Comparison of ENCODE assay signal across 16 cellular contexts in genomic region chr10:129541208-129541607, GRCh38.
A peak's percentile ranks its signal among the peaks of the same experiment; 100 is the strongest.
DNase-seq lines count a peak whose midpoint lies in the region; ATAC-seq and TF ChIP-seq lines count a peak whose summit lies in the region.
"Had no signal": no experiment of that assay in that cellular context is flagged by ENCODE, and none has a peak within 500 bp of the region (broad histone marks: within the 10 kb centered on the region; RNA-seq: fewer than 3 reads in every experiment).

No MANE protein-coding gene starts in this region.

- H3K4ac ChIP-seq in IMR-90 (ENCODE audit: low read depth, low read length), result no peak overlapping the region

- intact Hi-C loops in IMR-90 (cut with micrococcal nuclease), result no loop called here

- DNase-seq in IMR-90 (peak; percentile 36), choroid plexus epithelial cell (ENCODE audit: low read depth) (peak; percentile 86), nephron progenitor cell (peak; percentile 20), type B pancreatic cell (ENCODE audit: extremely low spot score, unreplicated experiment) (no peak), BE2C (no peak), NOMO-1 (lab: John Stamatoyannopoulos, UW; ENCODE audit: unreplicated experiment in 2 of 2) (no peak)
- DNase-seq: HCEC 1CT, NCI-H146, NCI-H2081 treated with DMSO at 0.1 percent for 48 hours, NCI-H345, NCI-H526 treated with DMSO at 0.1 percent for 48 hours, Peyer's patch, Right ventricle myocardium superior had no signal

- H2BK20ac ChIP-seq in IMR-90 (ENCODE audit: low read depth, low read length), result no peak overlapping the region

- peaks cover 17% of the 10 kb centered on the region for H3K9me3 Mint-ChIP-seq in nephron progenitor cell
- peaks cover 4% of the 10 kb centered on the region for H3K9me3 Mint-ChIP-seq in type B pancreatic cell

- H3K27ac Mint-ChIP-seq in nephron progenitor cell (peak overlapping the region; percentile 47), type B pancreatic cell (no peak overlapping the region)

- CTCF ChIA-PET in IMR-90 (lab: Yijun Ruan, JAX), result no interaction called here

- no peak overlapping the region for H3K56ac ChIP-seq in IMR-90 (ENCODE audit: extremely low read depth, insufficient read depth, low read length)

- no peak overlapping the region for H3K14ac ChIP-seq in IMR-90 (replicated peaks; ENCODE audit: low read depth, low read length)

- H3K4me3 Mint-ChIP-seq in nephron progenitor cell (no peak overlapping the region), type B pancreatic cell (peak overlapping the region; percentile 32)

- H3K27me3 ChIP-seq in IMR-90 (ENCODE audit: control insufficient read depth, insufficient read depth, low read length) (no peaks in the 10 kb centered on the region), BE2C (no peaks in the 10 kb centered on the region)
- H3K27me3 ChIP-seq: Peyer's patch had no signal

- no peak overlapping the region for H3K18ac ChIP-seq in IMR-90 (ENCODE audit: low read depth, low read length)

- no peaks in the 10 kb centered on the region for H3K9me1 ChIP-seq in IMR-90 (ENCODE audit: insufficient read depth, low read length)

- POLR2A ChIA-PET in IMR-90 (lab: Charles Lee; ENCODE audit: unreplicated experiment), result no interaction called here

- peaks cover 9% of the 10 kb centered on the region for H3K27me3 Mint-ChIP-seq in nephron progenitor cell (ENCODE audit: low read depth, poor library complexity)
- no peaks in the 10 kb centered on the region for H3K27me3 Mint-ChIP-seq in type B pancreatic cell

- H3K27ac ChIP-seq in IMR-90 (ENCODE audit: insufficient read depth, low read length), result no peak overlapping the region
- H3K27ac ChIP-seq: C4-2B, Peyer's patch had no signal

- BruUV-seq in IMR-90 (replicated peaks; lab: Mats Ljungman, UMichigan), result no TSS peak

- H3K4me3 ChIP-seq in IMR-90 (ENCODE audit: insufficient read depth, low read depth, low read length) (no peak overlapping the region), choroid plexus epithelial cell (ENCODE audit: low read depth, low read length) (no peak overlapping the region), BE2C (ENCODE audit: low read depth, low read length) (no peak overlapping the region)
- H3K4me3 ChIP-seq: Peyer's patch had no signal

- H4K91ac ChIP-seq in IMR-90 (ENCODE audit: insufficient read depth, low read depth, low read length), result no peak overlapping the region

- peaks cover 55% of the 10 kb centered on the region for H3K36me3 Mint-ChIP-seq in nephron progenitor cell (ENCODE audit: low read depth)
- H3K36me3 Mint-ChIP-seq in type B pancreatic cell, result peaks cover 19% of the 10 kb centered on the region

- no peak overlapping the region for H2BK5ac ChIP-seq in IMR-90 (ENCODE audit: low read depth, low read length, poor library complexity, severe bottlenecking)

- TF ChIP-seq POLR2A in IMR-90 (IDR thresholded peaks at IDR 0.05; ENCODE audit: low read depth, low read length), result no peak

- peaks cover 1% of the 10 kb centered on the region; the same call in 1 of the 2 replicates for H3K36me3 ChIP-seq in IMR-90 (ENCODE audit: control insufficient read depth, insufficient read depth, low read length)
- H3K36me3 ChIP-seq in BE2C, result no peaks in the 10 kb centered on the region

- H4K5ac ChIP-seq in IMR-90 (ENCODE audit: low read depth, low read length), result no peak overlapping the region

- H3K9ac ChIP-seq in IMR-90 (ENCODE audit: low read depth, low read length), result no peak overlapping the region

- no CpG with 5 or more reads among the region's 9 CpGs for WGBS in IMR-90 (ENCODE audit: extremely low coverage in 2 of 2, insufficient read length in 1 of 2), 2 experiments

- no peak overlapping the region for H2BK15ac ChIP-seq in IMR-90 (ENCODE audit: low read depth, low read length)

- H3K23ac ChIP-seq in IMR-90 (ENCODE audit: low read depth, low read length), result no peak overlapping the region

- peak; percentile 51 for ATAC-seq in IMR-90 (ENCODE audit: low read depth)
- no peak for ATAC-seq in HG03571 (IDR thresholded peaks at IDR 0.05; ENCODE audit: unreplicated experiment)
- ATAC-seq: SK-N-SH treated with all-trans-retinoic acid at 6 μM for 48 hours had no signal

- H4K20me1 ChIP-seq in IMR-90 (ENCODE audit: insufficient read depth, low read length), result no peaks in the 10 kb centered on the region

- no peak overlapping the region for H2BK120ac ChIP-seq in IMR-90 (ENCODE audit: low read depth, low read length)

- H3K79me1 ChIP-seq in IMR-90 (ENCODE audit: low read depth in 1 of 2, low read length in 2 of 2), result no peaks in the 10 kb centered on the region

- in situ Hi-C loops in IMR-90 (cut with MboI; ENCODE audit: low sequenced_read_pairs), result no loop called here

- no peak overlapping the region for H3K4me2 ChIP-seq in IMR-90 (ENCODE audit: low read depth, low read length)

- no peak overlapping the region for H2AK9ac ChIP-seq in IMR-90 (replicated peaks; ENCODE audit: low read depth, low read length, poor library complexity)

- H4K8ac ChIP-seq in IMR-90 (ENCODE audit: low read depth in 2 of 2, low read length in 2 of 2), result no peak overlapping the region

- dilution Hi-C loops in IMR-90 (cut with HindIII; ENCODE audit: low sequenced_read_pairs, unreplicated experiment), result no loop called here

- H3K4me1 ChIP-seq in IMR-90 (ENCODE audit: control insufficient read depth, insufficient read depth, low read length) (peaks cover 2% of the 10 kb centered on the region; the same call in 1 of the 2 replicates), BE2C (no peaks in the 10 kb centered on the region)
- H3K4me1 ChIP-seq: Peyer's patch had no signal

- TF ChIP-seq RAD21 in IMR-90 (IDR thresholded peaks at IDR 0.05; ENCODE audit: low read length), result no peak

- H3K9me3 ChIP-seq in IMR-90 (ENCODE audit: control insufficient read depth, insufficient read depth, low read length) (no peaks in the 10 kb centered on the region), BE2C (no peaks in the 10 kb centered on the region)
- H3K9me3 ChIP-seq: Peyer's patch had no signal

- no peak overlapping the region for H2AFZ ChIP-seq in IMR-90 (replicated peaks; ENCODE audit: low read length, poor library complexity)

- H3K4me1 Mint-ChIP-seq in nephron progenitor cell (peaks cover 45% of the 10 kb centered on the region), type B pancreatic cell (ENCODE audit: unreplicated experiment) (peaks cover 19% of the 10 kb centered on the region)

- H2AK5ac ChIP-seq in IMR-90 (ENCODE audit: low read depth, low read length), result no peak overlapping the region

- no peak for TF ChIP-seq CTCF in IMR-90 (conservative IDR thresholded peaks at IDR 0.05; ENCODE audit: low read depth, low read length)
- TF ChIP-seq CTCF in choroid plexus epithelial cell (conservative IDR thresholded peaks at IDR 0.05; ENCODE audit: low read depth, low read length), result no peak
- TF ChIP-seq CTCF in nephron progenitor cell (IDR thresholded peaks at IDR 0.05), result no peak
- no peak for TF ChIP-seq CTCF in type B pancreatic cell (conservative IDR thresholded peaks at IDR 0.05)
- TF ChIP-seq CTCF in BE2C (IDR thresholded peaks at IDR 0.05; ENCODE audit: low read depth, low read length), result no peak

TF ChIP-seq in IMR-90, 13 proteins besides CTCF, POLR2A, EP300 and RAD21:
- TF ChIP-seq USF2 (IDR thresholded peaks at IDR 0.05; ENCODE audit: low read depth, low read length), result no peak
- no peak for TF ChIP-seq FOS (IDR thresholded peaks at IDR 0.05; ENCODE audit: low read depth, low read length)
- no peak for TF ChIP-seq BHLHE40 (IDR thresholded peaks at IDR 0.05; ENCODE audit: low read depth, low read length)
- TF ChIP-seq MAZ (IDR thresholded peaks at IDR 0.05; ENCODE audit: borderline replicate concordance, low read depth, low read length), result no peak
- TF ChIP-seq NFE2L2 (IDR thresholded peaks at IDR 0.05; ENCODE audit: low read depth, low read length), result no peak
- TF ChIP-seq SMC3 (IDR thresholded peaks at IDR 0.05; ENCODE audit: low read depth, low read length), result no peak
- TF ChIP-seq MAFK (IDR thresholded peaks at IDR 0.05; ENCODE audit: low read depth, low read length), result no peak
- no peak for TF ChIP-seq RCOR1 (IDR thresholded peaks at IDR 0.05; ENCODE audit: insufficient replicate concordance, low read length)
- no peak for TF ChIP-seq MXI1 (IDR thresholded peaks at IDR 0.05; ENCODE audit: borderline replicate concordance, low read depth, low read length)
- no peak for TF ChIP-seq CEBPB (IDR thresholded peaks at IDR 0.05; ENCODE audit: low read depth, low read length)
- TF ChIP-seq ELK1 (IDR thresholded peaks at IDR 0.05; ENCODE audit: borderline replicate concordance, low read depth, low read length), result no peak
- no peak for TF ChIP-seq CHD1 (IDR thresholded peaks at IDR 0.05; ENCODE audit: low read depth, low read length)
- no peak for TF ChIP-seq RFX5 (IDR thresholded peaks at IDR 0.05; ENCODE audit: low read depth, low read length)

Comparison
In these comparisons a context has a peak if more than half of its experiments do, and no peak if none do; other contexts are left out.
1. DNase-seq: peak in IMR-90 (single experiment), choroid plexus epithelial cell (single experiment) and nephron progenitor cell (single experiment); none in type B pancreatic cell (single experiment), BE2C (single experiment) and NOMO-1 (0 of 2).